In the genomic region with DNA sequence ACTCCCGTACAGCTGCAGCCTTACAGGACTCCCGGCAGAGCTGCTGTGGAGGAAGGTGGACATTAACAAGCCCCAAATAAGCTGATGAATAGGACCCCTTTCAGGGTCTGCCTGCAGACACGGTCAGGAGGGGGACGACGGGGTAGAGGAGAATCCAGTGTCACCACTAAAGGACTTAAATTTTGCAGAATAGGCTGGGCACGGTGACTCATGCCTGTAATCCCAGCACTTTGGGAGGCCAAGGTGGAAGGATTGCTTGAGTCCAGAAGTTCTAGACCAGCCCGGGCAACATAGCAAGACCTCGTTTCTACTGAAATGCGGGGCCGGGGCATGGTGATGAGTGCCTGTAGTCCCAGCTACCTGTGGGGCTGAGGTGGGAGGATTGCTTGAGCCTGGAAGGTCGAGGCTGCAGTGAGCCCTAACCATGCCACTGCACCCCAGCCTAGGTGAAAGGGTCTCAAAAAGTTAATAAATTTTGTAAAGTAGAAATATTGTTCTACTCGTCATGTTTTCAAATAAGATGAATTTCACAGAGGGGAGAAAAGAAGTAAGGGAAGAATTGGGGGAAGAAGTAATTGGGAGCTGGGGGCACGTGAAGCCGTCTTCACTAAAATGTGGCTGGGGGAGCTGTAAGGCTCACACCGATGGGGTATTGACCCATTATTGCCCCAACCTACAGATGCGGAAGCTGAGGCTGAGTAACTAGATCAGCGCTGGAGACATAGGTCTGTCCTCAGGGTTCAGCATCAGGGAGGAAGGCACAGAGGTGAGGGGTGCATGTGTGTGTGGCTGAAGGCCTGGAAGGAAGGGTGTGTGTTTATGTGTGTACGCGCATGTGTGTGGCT, we compare ENCODE assay signal across 22 cellular contexts. TPM values are rescaled to one million over a fixed set of nuclear protein-coding genes. Genes with fewer than 3 reads are reported as not detected.
DNase-seq lines count a peak whose midpoint lies in the region; ATAC-seq and TF ChIP-seq lines count a peak whose summit lies in the region.
"Had no signal": no experiment of that assay in that cellular context is flagged by ENCODE, and none has a peak within 500 bp of the region (broad histone marks: within the 10 kb centered on the region; RNA-seq: fewer than 3 reads in every experiment).

No MANE protein-coding gene starts in this region.

- TF ChIP-seq CTCF in SK-N-SH (IDR thresholded peaks at IDR 0.05) = no peak
- TF ChIP-seq CTCF in RWPE2 (IDR thresholded peaks at IDR 0.05; ENCODE audit: poor library complexity, severe bottlenecking) = no peak

- ATAC-seq in SK-N-SH treated with all-trans-retinoic acid at 6 μM for 48 hours (no peak), RWPE2 (ENCODE audit: low read depth) (no peak)
- ATAC-seq: sciatic nerve had no signal

- H3K36me3 Mint-ChIP-seq in immature natural killer cell = peaks cover 3 to 9% (median 4%) of the 10 kb centered on the region in 3 donors

- H4K20me1 ChIP-seq in SK-N-SH (ENCODE audit: insufficient read depth) = 0 out of 2 replicates have a peak, but pooled peaks cover 12% of the 10 kb centered on the region

- DNase-seq in SK-N-SH (no peak), RWPE2 (ENCODE audit: low spot score) (no peak), immature natural killer cell (no peak), NOMO-1 treated with DMSO at 0.1 percent for 48 hours (lab: John Stamatoyannopoulos, UW; ENCODE audit: unreplicated experiment) (no peak), SIG-M5 (lab: John Stamatoyannopoulos, UW) (no peak), NCI-H82 treated with DMSO at 0.1 percent for 48 hours (lab: John Stamatoyannopoulos, UW; ENCODE audit: unreplicated experiment) (no peak)
- DNase-seq: activated CD4-positive, alpha-beta T cell treated with anti-CD3 and anti-CD28 coated beads, Interleukin-2, amount 50 U/mL, for 48 hours; GF-D8; Kasumi-1; NCI-H146; stimulated activated CD4-positive, alpha-beta T cell treated with anti-CD3 and anti-CD28 coated beads, Interleukin-4, amount 100 ng/mL, for 24 hours; upper lobe of left lung had no signal

- no peaks in the 10 kb centered on the region for H3K79me2 ChIP-seq in SK-N-SH (ENCODE audit: insufficient read depth)

- peak overlapping the region in 4 of 6 donors; percentile 36 to 68 (median 41) for H3K27ac Mint-ChIP-seq in immature natural killer cell
- H3K27ac Mint-ChIP-seq: activated T-helper 1 cell treated with anti-CD3 and anti-CD28 coated beads, Interleukin-12 subunit alpha, Interleukin-12 subunit beta, Interleukin-2, Interleukin-4 antibody, amounts not matched to agents 30 ng/mL and 10 ng/mL and 1 ng/mL, durations not matched to agents 14 hours and 24 hours and 36 hours had no signal

- H3F3A ChIP-seq in SK-N-SH (replicated peaks; ENCODE audit: insufficient read depth) = peaks cover 6% of the 10 kb centered on the region

- peaks cover 9 to 10% of the 10 kb centered on the region in 2 donors for H3K4me1 Mint-ChIP-seq in immature natural killer cell

- H3K27me3 Mint-ChIP-seq in immature natural killer cell (ENCODE audit: low read depth in 3 of 3) = peaks cover 6 to 14% (median 8%) of the 10 kb centered on the region in 3 donors

- peaks cover 5 to 23% of the 10 kb centered on the region in 2 experiments for H3K36me3 ChIP-seq in SK-N-SH (replicated peaks in 1 of 2; ENCODE audit: control insufficient read depth in 1 of 2, insufficient read depth in 2 of 2, low read length in 1 of 2)
- H3K36me3 ChIP-seq in RWPE2 (ENCODE audit: low read depth) = peaks cover 18% of the 10 kb centered on the region
- H3K36me3 ChIP-seq in skeletal muscle tissue (ENCODE audit: control insufficient read depth in 3 of 3, insufficient read depth in 3 of 3, low read length in 3 of 3) = peaks cover 21 to 32% (median 21%) of the 10 kb centered on the region in 3 donors

- CTCF ChIA-PET in SK-N-SH (lab: Yijun Ruan, JAX) = interaction anchor here (0.6 to 7.5 kb wide), 7 partner anchors 13 to 352 kb away, joined by 3 to 45 read pairs (median 7); no protein-coding TSS in a partner anchor

- H3K9me3 ChIP-seq in SK-N-SH (no peaks in the 10 kb centered on the region), RWPE2 (ENCODE audit: severe bottlenecking) (no peaks in the 10 kb centered on the region), skeletal muscle tissue (ENCODE audit: control insufficient read depth in 3 of 3, low read length in 3 of 3) (no peaks in the 10 kb centered on the region)
- H3K9me3 ChIP-seq: HAP-1, upper lobe of left lung had no signal

- no peak overlapping the region for H3K4me3 Mint-ChIP-seq in immature natural killer cell
- H3K4me3 Mint-ChIP-seq: activated T-helper 1 cell treated with anti-CD3 and anti-CD28 coated beads, Interleukin-12 subunit alpha, Interleukin-12 subunit beta, Interleukin-2, Interleukin-4 antibody, amounts not matched to agents 30 ng/mL and 10 ng/mL and 1 ng/mL, durations not matched to agents 14 hours and 24 hours and 36 hours had no signal

- H3K27me3 ChIP-seq in SK-N-SH (ENCODE audit: insufficient read depth) = no peaks in the 10 kb centered on the region
- H3K27me3 ChIP-seq in RWPE2 (ENCODE audit: insufficient read depth, poor library complexity, severe bottlenecking) = no peaks in the 10 kb centered on the region
- H3K27me3 ChIP-seq in skeletal muscle tissue (ENCODE audit: control insufficient read depth in 3 of 3, insufficient read depth in 3 of 3, low read length in 3 of 3) = peaks cover 2 to 7% (median 6%) of the 10 kb centered on the region in 3 donors
- H3K27me3 ChIP-seq: upper lobe of left lung had no signal

- no peak for TF ChIP-seq EP300 in SK-N-SH (IDR thresholded peaks at IDR 0.05; ENCODE audit: borderline replicate concordance in 1 of 2, low read depth in 1 of 2, low read length in 1 of 2)

- H3K27ac ChIP-seq in SK-N-SH (ENCODE audit: low read depth in 2 of 2, low read length in 1 of 2) (no peak overlapping the region; a peak in 1 of 4 replicates), RWPE2 (ENCODE audit: poor library complexity, severe bottlenecking) (peak overlapping the region; percentile 48), skeletal muscle tissue (ENCODE audit: low read depth, low read length) (no peak overlapping the region)
- H3K27ac ChIP-seq: HL-60, upper lobe of left lung had no signal

- no peak overlapping the region for H3K9ac ChIP-seq in SK-N-SH
- peak overlapping the region in 2 of 3 donors; percentile 8 to 32 for H3K9ac ChIP-seq in skeletal muscle tissue (ENCODE audit: low read depth in 1 of 3, low read length in 3 of 3)

- POLR2A ChIA-PET in SK-N-SH (lab: Yijun Ruan, JAX) = no interaction called here

- 79% methylated on average over 19 of the region's 19 CpGs for WGBS in SK-N-SH (ENCODE audit: low lambda C conversion rate)

- H3K4me3 ChIP-seq in SK-N-SH (ENCODE audit: low read depth in 2 of 2, low read length in 1 of 2) (no peak overlapping the region), RWPE2 (ENCODE audit: severe bottlenecking) (no peak overlapping the region), skeletal muscle tissue (ENCODE audit: low read length in 3 of 3) (no peak overlapping the region)
- H3K4me3 ChIP-seq: HAP-1, upper lobe of left lung had no signal

- H3K4me2 ChIP-seq in SK-N-SH = peak overlapping the region; percentile 59; the same call in 1 of the 2 replicates

- H2AFZ ChIP-seq in SK-N-SH (ENCODE audit: low read depth) = no peak overlapping the region

- no peak for TF ChIP-seq RAD21 in SK-N-SH (IDR thresholded peaks at IDR 0.05; ENCODE audit: low read length)

- H3K9me3 Mint-ChIP-seq in immature natural killer cell = no peaks in the 10 kb centered on the region
- H3K9me3 Mint-ChIP-seq: activated T-helper 1 cell treated with anti-CD3 and anti-CD28 coated beads, Interleukin-12 subunit alpha, Interleukin-12 subunit beta, Interleukin-2, Interleukin-4 antibody, amounts not matched to agents 30 ng/mL and 10 ng/mL and 1 ng/mL, durations not matched to agents 14 hours and 24 hours and 36 hours had no signal

- H3K9me2 ChIP-seq in SK-N-SH = no peaks in the 10 kb centered on the region

- H3K4me1 ChIP-seq in SK-N-SH (ENCODE audit: control insufficient read depth in 1 of 2, insufficient read depth in 2 of 2, low read depth in 1 of 2, low read length in 1 of 2) = peaks cover 9 to 32% of the 10 kb centered on the region in 2 experiments; a peak in 2 of 4 replicates
- H3K4me1 ChIP-seq in RWPE2 (ENCODE audit: insufficient read depth, poor library complexity, severe bottlenecking) = peaks cover 20% of the 10 kb centered on the region
- peaks cover 23 to 46% (median 40%) of the 10 kb centered on the region in 3 donors for H3K4me1 ChIP-seq in skeletal muscle tissue (ENCODE audit: control insufficient read depth in 3 of 3, insufficient read depth in 3 of 3, low read length in 3 of 3)
- H3K4me1 ChIP-seq: HAP-1 had no signal

TF ChIP-seq in SK-N-SH, 30 proteins besides CTCF, POLR2A, EP300 and RAD21 (continues in another document):
- no peak for TF ChIP-seq YY1 (IDR thresholded peaks at IDR 0.05; ENCODE audit: low read depth)
- TF ChIP-seq TEAD4 (IDR thresholded peaks at IDR 0.05; ENCODE audit: borderline replicate concordance, insufficient read depth) = no peak
- no peak for TF ChIP-seq GABPA (IDR thresholded peaks at IDR 0.05; ENCODE audit: low read depth)
- TF ChIP-seq GATA2 (CRISPR knock-in tag; IDR thresholded peaks at IDR 0.05) = no peak
- TF ChIP-seq, protein P1, sequence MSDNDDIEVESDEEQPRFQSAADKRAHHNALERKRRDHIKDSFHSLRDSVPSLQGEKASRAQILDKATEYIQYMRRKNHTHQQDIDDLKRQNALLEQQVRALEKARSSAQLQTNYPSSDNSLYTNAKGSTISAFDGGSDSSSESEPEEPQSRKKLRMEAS (IDR thresholded peaks at IDR 0.05; ENCODE audit: low read depth) = no peak
- TF ChIP-seq EZH2phosphoT487 (IDR thresholded peaks at IDR 0.05; ENCODE audit: borderline replicate concordance, low read depth) = no peak

TF ChIP-seq in SK-N-SH treated with all-trans-retinoic acid at 6 μM for 48 hours, 23 proteins besides CTCF, POLR2A, EP300 and RAD21 (continues in another document):
- no peak for TF ChIP-seq BACH2 (CRISPR knock-in tag; IDR thresholded peaks at IDR 0.05; ENCODE audit: borderline replicate concordance)
- TF ChIP-seq ESRRG (CRISPR knock-in tag; IDR thresholded peaks at IDR 0.05) = no peak

RNA-seq across cellular contexts. Expression of a gene that starts 4.7 kb away (rescaled TPM):
- not detected in 2 replicates for polyA plus RNA-seq in SK-N-SH (2012; rRNA removed)
- polyA plus RNA-seq in SK-N-SH (2012; cell fraction: cytosol; rRNA removed) = not detected in 2 replicates
- not detected in 2 replicates for polyA plus RNA-seq in SK-N-SH (2012; cell fraction: nucleus; rRNA removed)
- not detected for polyA plus RNA-seq in immature natural killer cell
- total RNA-seq in skeletal muscle tissue = not detected
- total RNA-seq: A172; activated T-helper 1 cell treated with anti-CD3 and anti-CD28 coated beads, Interleukin-12 subunit alpha, Interleukin-12 subunit beta, Interleukin-2, Interleukin-4 antibody, amounts not matched to agents 30 ng/mL and 10 ng/mL and 1 ng/mL, durations not matched to agents 14 hours and 24 hours and 36 hours; fibroblast of villous mesenchyme; lower leg skin; sciatic nerve; upper lobe of left lung had no signal
- polyA plus RNA-seq: adipose tissue had no signal

RNA-seq across cellular contexts. Expression of a gene that starts 18.0 kb away (rescaled TPM):
- polyA plus RNA-seq in SK-N-SH (2012; rRNA removed) = 60.6 and 93.6 TPM in 2 replicates
- polyA plus RNA-seq in SK-N-SH (2012; cell fraction: cytosol; rRNA removed) = 41.7 and 53.3 TPM in 2 replicates
- 56.6 and 82.5 TPM in 2 replicates for polyA plus RNA-seq in SK-N-SH (2012; cell fraction: nucleus; rRNA removed)
- polyA plus RNA-seq in immature natural killer cell = 10 to 100 TPM; 83.0 to 96.8 (median 92.9) TPM
- 118 TPM for total RNA-seq in skeletal muscle tissue
